In the genomic region with DNA sequence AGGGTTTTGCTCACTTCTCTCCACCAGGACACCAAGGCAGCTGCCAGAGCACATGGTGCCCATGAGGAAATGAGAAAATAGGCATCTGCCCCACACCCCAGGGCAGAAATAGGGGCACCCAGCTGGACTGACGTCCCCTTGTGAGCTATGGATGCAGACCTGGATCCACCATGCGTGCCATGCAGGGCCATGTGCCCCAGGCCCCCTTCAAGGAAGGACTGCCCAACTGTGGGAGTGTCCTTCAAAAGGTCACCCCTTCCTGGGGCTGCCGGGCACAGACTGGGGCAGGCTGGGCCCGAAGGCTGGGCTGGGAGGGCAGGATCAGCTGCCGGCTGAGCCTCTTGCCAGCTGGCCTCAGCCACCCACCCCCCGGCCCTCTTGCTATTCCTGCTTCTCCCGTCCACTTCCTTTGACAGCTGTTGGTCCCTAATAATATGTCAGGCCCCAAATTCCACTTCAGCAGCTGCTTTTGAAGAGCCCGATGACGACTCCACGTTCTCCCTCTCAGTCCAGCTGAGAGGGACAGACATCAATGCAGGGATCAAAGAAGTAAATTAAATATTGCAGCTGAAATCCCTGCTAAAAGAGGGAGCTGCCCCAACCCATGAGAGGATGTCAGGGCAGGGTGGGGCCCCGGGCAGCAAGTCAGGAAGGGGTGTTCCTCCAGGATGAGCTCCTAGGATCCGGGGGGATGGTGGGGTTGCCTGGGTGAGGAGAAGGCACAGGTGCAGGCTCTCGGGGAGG, we compare ENCODE assay signal across 16 cellular contexts.
DNase-seq lines count a peak whose midpoint lies in the region; ATAC-seq and TF ChIP-seq lines count a peak whose summit lies in the region.
"Had no signal": no experiment of that assay in that cellular context is flagged by ENCODE, and none has a peak within 500 bp of the region (broad histone marks: within the 10 kb centered on the region; RNA-seq: fewer than 3 reads in every experiment).

No MANE protein-coding gene starts in this region.

- H3K9me3 ChIP-seq in heart right ventricle: no peaks in the 10 kb centered on the region
- H3K9me3 ChIP-seq in neuronal stem cell (replicated peaks in 1 of 2; ENCODE audit: control insufficient read depth in 2 of 2, insufficient read depth in 1 of 2, low read depth in 1 of 2, low read length in 2 of 2): no peaks in the 10 kb centered on the region
- H3K9me3 ChIP-seq in WERI-Rb-1 (ENCODE audit: severe bottlenecking): no peaks in the 10 kb centered on the region
- H3K9me3 ChIP-seq: A549 had no signal

- intact Hi-C loops in Right ventricle myocardium inferior (cut with DNase I) (no loop called here), heart right ventricle (cut with DNase I) (no loop called here)

- no peak overlapping the region for H3K4me2 ChIP-seq in neuronal stem cell (ENCODE audit: insufficient read depth, low read length, poor library complexity, severe bottlenecking)
- H3K4me2 ChIP-seq: A549 had no signal

- H3K27ac ChIP-seq in heart right ventricle (no peak overlapping the region), neuronal stem cell (replicated peaks; ENCODE audit: low read length) (no peak overlapping the region), WERI-Rb-1 (no peak overlapping the region)
- H3K27ac ChIP-seq: A549 had no signal

- H2BK5ac ChIP-seq in neuronal stem cell (ENCODE audit: low read length): no peak overlapping the region

- H3K79me1 ChIP-seq in neuronal stem cell (ENCODE audit: low read depth, low read length): no peaks in the 10 kb centered on the region

- DNase-seq in Right ventricle myocardium inferior (ENCODE audit: missing footprints) (peak; percentile 37), heart right ventricle (no peak), ecto neural progenitor cell (ENCODE audit: low spot score) (peak; percentile 21), neuronal stem cell (ENCODE audit: low spot score) (no peak), cerebellar nuclear complex (lab: John Stamatoyannopoulos, UW) (no peak), WERI-Rb-1 (no peak)
- DNase-seq: CD4-positive, alpha-beta T cell; GF-D8; KBM-7; NCI-H1105 treated with DMSO at 0.1 percent for 48 hours; NCI-H1694; NCI-H510A had no signal

- ATAC-seq in Right ventricle myocardium inferior: no peak
- ATAC-seq in heart right ventricle: no peak
- no peak for ATAC-seq in HG03565 (IDR thresholded peaks at IDR 0.05; ENCODE audit: unreplicated experiment)
- ATAC-seq: A549, HCT116, Panc1 had no signal

- no peak overlapping the region for H3K4ac ChIP-seq in neuronal stem cell (ENCODE audit: low read length)

- no peak overlapping the region for H4K8ac ChIP-seq in neuronal stem cell (ENCODE audit: low read depth, low read length)

- peaks cover 0 to 15% (median 4%) of the 10 kb centered on the region in 9 donors for H3K4me1 ChIP-seq in heart right ventricle
- peaks cover 0 to 11% of the 10 kb centered on the region in 2 donors for H3K4me1 ChIP-seq in neuronal stem cell (ENCODE audit: control insufficient read depth in 2 of 2, insufficient read depth in 1 of 2, low read depth in 1 of 2, low read length in 2 of 2)
- H3K4me1 ChIP-seq: A549 had no signal

- WGBS in heart right ventricle, 2 donors: 50 to 56% methylated on average over 13 of the region's 13 CpGs
- WGBS in neuronal stem cell (ENCODE audit: extremely low coverage in 2 of 2, insufficient read length in 2 of 2, insufficient replicate concordance in 1 of 2), 2 donors: no CpG with 5 or more reads among the region's 13 CpGs

- H2AK5ac ChIP-seq in neuronal stem cell (ENCODE audit: low read depth, low read length): peak overlapping the region; percentile 60

- H3K9ac ChIP-seq in neuronal stem cell (ENCODE audit: low read depth, low read length, poor library complexity): no peak overlapping the region

- no peak overlapping the region for H2AFZ ChIP-seq in neuronal stem cell (ENCODE audit: low read length)

- TF ChIP-seq CTCF in heart right ventricle (IDR thresholded peaks at IDR 0.05) (no peak), WERI-Rb-1 (IDR thresholded peaks at IDR 0.05; ENCODE audit: low read depth, low read length) (no peak)

- H4K91ac ChIP-seq in neuronal stem cell (ENCODE audit: low read depth, low read length, poor library complexity): no peak overlapping the region

- H3K23ac ChIP-seq in neuronal stem cell (ENCODE audit: low read depth, low read length, poor library complexity): peak overlapping the region; percentile 51

- H3K18ac ChIP-seq in neuronal stem cell (ENCODE audit: low read length): no peak overlapping the region

- H3K14ac ChIP-seq in neuronal stem cell (ENCODE audit: low read length): no peak overlapping the region

- H3K36me3 ChIP-seq in heart right ventricle (no peaks in the 10 kb centered on the region), neuronal stem cell (replicated peaks in 1 of 2; ENCODE audit: control insufficient read depth in 2 of 2, insufficient read depth in 2 of 2, low read length in 2 of 2) (no peaks in the 10 kb centered on the region), WERI-Rb-1 (no peaks in the 10 kb centered on the region)

- H2BK120ac ChIP-seq in neuronal stem cell (ENCODE audit: low read depth, low read length): no peak overlapping the region

- no peak overlapping the region for H2BK12ac ChIP-seq in neuronal stem cell (ENCODE audit: low read length)

- H2BK15ac ChIP-seq in neuronal stem cell (ENCODE audit: low read length): no peak overlapping the region

- no peak overlapping the region for H3K4me3 ChIP-seq in heart right ventricle
- no peak overlapping the region for H3K4me3 ChIP-seq in neuronal stem cell (ENCODE audit: low read length in 2 of 2)
- H3K4me3 ChIP-seq in WERI-Rb-1 (ENCODE audit: low read depth, low read length): no peak overlapping the region
- H3K4me3 ChIP-seq: A549 had no signal

- H3K27me3 ChIP-seq in heart right ventricle: peaks cover 0 to 6% (median 0%) of the 10 kb centered on the region in 7 donors
- H3K27me3 ChIP-seq in neuronal stem cell (ENCODE audit: control insufficient read depth in 3 of 3, insufficient read depth in 3 of 3, low read depth in 1 of 3, low read length in 3 of 3): peaks cover 0 to 16% (median 0%) of the 10 kb centered on the region in 3 experiments
- H3K27me3 ChIP-seq in WERI-Rb-1 (ENCODE audit: insufficient read depth, low read depth, severe bottlenecking): no peaks in the 10 kb centered on the region

Comparison
In these comparisons a context has a peak if more than half of its experiments do, and no peak if none do; other contexts are left out.
1. DNase-seq: peak in Right ventricle myocardium inferior (single experiment) and ecto neural progenitor cell (single experiment); none in heart right ventricle (0 of 2), neuronal stem cell (single experiment), cerebellar nuclear complex (0 of 2) and WERI-Rb-1 (single experiment).